In the genomic region with DNA sequence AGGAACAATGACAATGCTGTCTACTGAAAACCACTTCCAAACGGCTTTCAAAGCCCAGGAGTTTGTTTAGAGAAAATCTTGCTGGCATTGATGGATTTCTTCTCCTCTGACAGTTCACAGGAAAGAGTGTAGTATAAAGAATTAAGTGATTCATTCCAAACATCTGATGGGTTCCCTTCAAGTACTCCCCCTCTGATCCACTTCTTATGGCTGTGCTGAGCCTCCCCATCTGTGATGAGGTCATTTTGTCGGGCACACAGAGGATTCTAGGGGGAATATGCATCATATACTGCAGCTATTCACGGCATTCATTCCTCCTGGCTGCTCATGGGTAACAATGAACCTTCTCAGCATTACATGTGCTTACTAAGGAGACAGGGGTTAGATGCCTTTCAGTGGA, we compare ENCODE assay signal across 12 cellular contexts.
DNase-seq lines count a peak whose midpoint lies in the region; ATAC-seq and TF ChIP-seq lines count a peak whose summit lies in the region.
"Had no signal": no experiment of that assay in that cellular context is flagged by ENCODE, and none has a peak within 500 bp of the region (broad histone marks: within the 10 kb centered on the region; RNA-seq: fewer than 3 reads in every experiment).

No MANE protein-coding gene starts in this region.

- H3K9me3 Mint-ChIP-seq in stimulated activated effector memory CD8-positive, alpha-beta T cell treated with anti-CD3 and anti-CD28 coated beads, Interleukin-12 subunit alpha, Interleukin-12 subunit beta, amount 100 ng/mL, for 72 hours, result no peaks in the 10 kb centered on the region
- H3K9me3 Mint-ChIP-seq: T-helper 1 cell treated with Interleukin-12 subunit alpha and Interleukin-12 subunit beta and Interleukin-4 antibody, amounts not matched to agents 30 μg/mL and 1 μg/mL, for 36 hours had no signal

- no peak overlapping the region for H3K9ac ChIP-seq in fibroblast of lung (ENCODE audit: insufficient read depth, low read length)

- H3K27ac ChIP-seq in SJSA1 (peak overlapping the region; percentile 47), fibroblast of lung (ENCODE audit: insufficient read depth, low read length) (peak overlapping the region; percentile 72), psoas muscle (no peak overlapping the region), body of pancreas (no peak overlapping the region)
- H3K27ac ChIP-seq: ascending aorta, pancreas had no signal

- WGBS in psoas muscle, 3 donors, result 36 to 44% (median 41%) methylated on average over 3 of the region's 3 CpGs
- WGBS in body of pancreas, 2 donors, result 63 to 71% methylated on average over 3 of the region's 3 CpGs

- H3K9me3 ChIP-seq in SJSA1 (replicated peaks) (no peaks in the 10 kb centered on the region), fibroblast of lung (ENCODE audit: control insufficient read depth, insufficient read depth, low read depth, low read length) (no peaks in the 10 kb centered on the region), psoas muscle (no peaks in the 10 kb centered on the region), body of pancreas (no peaks in the 10 kb centered on the region)
- H3K9me3 ChIP-seq: ascending aorta, pancreas had no signal

- no peak overlapping the region for H3K4me3 ChIP-seq in SJSA1
- no peak overlapping the region for H3K4me3 ChIP-seq in fibroblast of lung (replicated peaks in 1 of 4; ENCODE audit: control extremely low read depth in 1 of 4, insufficient read depth in 1 of 4, low read depth in 3 of 4, low read length in 4 of 4)
- H3K4me3 ChIP-seq in psoas muscle, result no peak overlapping the region
- H3K4me3 ChIP-seq in body of pancreas, result no peak overlapping the region
- H3K4me3 ChIP-seq: ascending aorta, pancreas had no signal

- H3K4me1 ChIP-seq in SJSA1 (replicated peaks) (peaks cover 43% of the 10 kb centered on the region), fibroblast of lung (ENCODE audit: control insufficient read depth, extremely low read depth, insufficient read depth, low read length) (peaks cover 31% of the 10 kb centered on the region), psoas muscle (peaks cover 8% of the 10 kb centered on the region), body of pancreas (peaks cover 4% of the 10 kb centered on the region)

- peak; percentile 82 for DNase-seq in COLO829 (ENCODE audit: low spot score)
- peak; percentile 68 to 69 for DNase-seq in SJSA1 (ENCODE audit: low read depth in 1 of 2, low spot score in 2 of 2)
- peak; percentile 78 to 98 for DNase-seq in fibroblast of lung (ENCODE audit: low read depth in 2 of 2)
- peak; percentile 24 for DNase-seq in occipital lobe (lab: John Stamatoyannopoulos, UW)
- DNase-seq in stimulated activated effector memory CD8-positive, alpha-beta T cell treated with anti-CD3 and anti-CD28 coated beads, Interleukin-12 subunit alpha, Interleukin-12 subunit beta, amount 100 ng/mL, for 72 hours (ENCODE audit: low spot score in 2 of 2), result no peak
- no peak for DNase-seq in psoas muscle
- DNase-seq in body of pancreas, result no peak
- DNase-seq: NCI-H748 treated with DMSO at 0.1 percent for 48 hours, pancreas had no signal

- H3K79me2 ChIP-seq in fibroblast of lung (ENCODE audit: control insufficient read depth, insufficient read depth, low read length), result no peaks in the 10 kb centered on the region

- TF ChIP-seq CTCF in fibroblast of lung (conservative IDR thresholded peaks at IDR 0.05 in 1 of 2, IDR thresholded peaks at IDR 0.05 in 1 of 2; ENCODE audit: low read depth in 1 of 2, low read length in 2 of 2) (no peak), psoas muscle (IDR thresholded peaks at IDR 0.05) (no peak), body of pancreas (IDR thresholded peaks at IDR 0.05) (no peak)

- intact Hi-C loops in psoas muscle (cut with DNase I), result no loop called here
- intact Hi-C loops in body of pancreas (cut with DNase I), result no loop called here

- H2AFZ ChIP-seq in fibroblast of lung (ENCODE audit: low read length), result no peak overlapping the region

- H3K4me2 ChIP-seq in fibroblast of lung (ENCODE audit: extremely low read depth, insufficient read depth, low read length), result peak overlapping the region; percentile 60

- H3K36me3 Mint-ChIP-seq in stimulated activated effector memory CD8-positive, alpha-beta T cell treated with anti-CD3 and anti-CD28 coated beads, Interleukin-12 subunit alpha, Interleukin-12 subunit beta, amount 100 ng/mL, for 72 hours, result no peaks in the 10 kb centered on the region

- TF ChIP-seq POLR2A in body of pancreas (IDR thresholded peaks at IDR 0.05), result no peak

- H3K36me3 ChIP-seq in SJSA1 (no peaks in the 10 kb centered on the region), fibroblast of lung (ENCODE audit: control insufficient read depth, insufficient read depth, low read length) (no peaks in the 10 kb centered on the region), psoas muscle (ENCODE audit: insufficient read depth in 1 of 2, low read depth in 1 of 2) (peaks cover 2 to 27% of the 10 kb centered on the region in 2 donors), body of pancreas (replicated peaks in 1 of 2; ENCODE audit: insufficient read depth in 1 of 2, low read depth in 2 of 2) (no peaks in the 10 kb centered on the region)

- H3K4me1 Mint-ChIP-seq in stimulated activated effector memory CD8-positive, alpha-beta T cell treated with anti-CD3 and anti-CD28 coated beads, Interleukin-12 subunit alpha, Interleukin-12 subunit beta, amount 100 ng/mL, for 72 hours, result no peaks in the 10 kb centered on the region

- H3K27me3 ChIP-seq in SJSA1 (replicated peaks) (no peaks in the 10 kb centered on the region), fibroblast of lung (ENCODE audit: control insufficient read depth, insufficient read depth, low read length) (no peaks in the 10 kb centered on the region), psoas muscle (ENCODE audit: insufficient read depth in 3 of 3, low read length in 2 of 3) (no peaks in the 10 kb centered on the region), body of pancreas (no peaks in the 10 kb centered on the region)
- H3K27me3 ChIP-seq: ascending aorta, pancreas had no signal

- H4K20me1 ChIP-seq in fibroblast of lung (ENCODE audit: control insufficient read depth, extremely low read depth, insufficient read depth, low read length), result no peaks in the 10 kb centered on the region

- H3K27ac Mint-ChIP-seq in stimulated activated effector memory CD8-positive, alpha-beta T cell treated with anti-CD3 and anti-CD28 coated beads, Interleukin-12 subunit alpha, Interleukin-12 subunit beta, amount 100 ng/mL, for 72 hours, result no peak overlapping the region
- H3K27ac Mint-ChIP-seq: T-helper 1 cell treated with Interleukin-12 subunit alpha and Interleukin-12 subunit beta and Interleukin-4 antibody, amounts not matched to agents 30 μg/mL and 1 μg/mL, for 36 hours had no signal

- H3K4me3 Mint-ChIP-seq in stimulated activated effector memory CD8-positive, alpha-beta T cell treated with anti-CD3 and anti-CD28 coated beads, Interleukin-12 subunit alpha, Interleukin-12 subunit beta, amount 100 ng/mL, for 72 hours, result no peak overlapping the region
- H3K4me3 Mint-ChIP-seq: T-helper 1 cell treated with Interleukin-12 subunit alpha and Interleukin-12 subunit beta and Interleukin-4 antibody, amounts not matched to agents 30 μg/mL and 1 μg/mL, for 36 hours had no signal

- ATAC-seq in stimulated activated effector memory CD8-positive, alpha-beta T cell treated with anti-CD3 and anti-CD28 coated beads, Interleukin-12 subunit alpha, Interleukin-12 subunit beta, amount 100 ng/mL, for 72 hours, result no peak
- ATAC-seq in psoas muscle (no peak), body of pancreas (no peak), GM21825 (IDR thresholded peaks at IDR 0.05; ENCODE audit: unreplicated experiment) (no peak)
- ATAC-seq: pancreas had no signal

Comparison
In these comparisons a context has a peak if more than half of its experiments do, and no peak if none do; other contexts are left out.
1. DNase-seq: peak in COLO829 (single experiment), SJSA1 (2 of 2), fibroblast of lung (2 of 2) and occipital lobe (single experiment); none in stimulated activated effector memory CD8-positive, alpha-beta T cell treated with anti-CD3 and anti-CD28 coated beads, Interleukin-12 subunit alpha, Interleukin-12 subunit beta, amount 100 ng/mL, for 72 hours (0 of 2), psoas muscle (0 of 2) and body of pancreas (0 of 4).
2. H3K27ac ChIP-seq: peak in SJSA1 (single experiment) and fibroblast of lung (single experiment); none in psoas muscle (single experiment) and body of pancreas (0 of 4).